In the genomic region with DNA sequence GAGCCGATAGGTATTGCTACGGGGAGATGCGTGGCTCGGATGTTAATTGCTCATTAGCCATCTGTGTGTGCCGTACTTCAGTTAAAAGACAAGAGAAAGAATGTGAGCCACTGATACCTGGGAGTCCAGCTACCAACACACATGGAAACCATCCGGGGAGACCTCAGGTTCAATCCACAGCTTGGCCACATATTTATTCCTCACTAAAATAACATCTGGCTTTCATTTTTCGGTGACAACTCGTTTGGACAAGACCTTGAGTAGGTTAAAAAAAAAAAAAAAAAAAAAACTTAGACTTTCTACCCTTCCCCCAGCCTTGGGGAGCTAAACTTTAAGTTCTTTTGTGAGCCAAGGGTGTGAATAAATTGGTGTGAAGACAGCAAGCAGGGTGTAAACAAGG, we compare ENCODE assay signal across 2 cellular contexts.
TF ChIP-seq lines count a peak whose summit lies in the region.

No MANE protein-coding gene starts in this region.

TF ChIP-seq in SK-N-SH, 30 proteins besides CTCF, POLR2A, EP300 and RAD21 (continued from another document):
- TF ChIP-seq, protein P1, sequence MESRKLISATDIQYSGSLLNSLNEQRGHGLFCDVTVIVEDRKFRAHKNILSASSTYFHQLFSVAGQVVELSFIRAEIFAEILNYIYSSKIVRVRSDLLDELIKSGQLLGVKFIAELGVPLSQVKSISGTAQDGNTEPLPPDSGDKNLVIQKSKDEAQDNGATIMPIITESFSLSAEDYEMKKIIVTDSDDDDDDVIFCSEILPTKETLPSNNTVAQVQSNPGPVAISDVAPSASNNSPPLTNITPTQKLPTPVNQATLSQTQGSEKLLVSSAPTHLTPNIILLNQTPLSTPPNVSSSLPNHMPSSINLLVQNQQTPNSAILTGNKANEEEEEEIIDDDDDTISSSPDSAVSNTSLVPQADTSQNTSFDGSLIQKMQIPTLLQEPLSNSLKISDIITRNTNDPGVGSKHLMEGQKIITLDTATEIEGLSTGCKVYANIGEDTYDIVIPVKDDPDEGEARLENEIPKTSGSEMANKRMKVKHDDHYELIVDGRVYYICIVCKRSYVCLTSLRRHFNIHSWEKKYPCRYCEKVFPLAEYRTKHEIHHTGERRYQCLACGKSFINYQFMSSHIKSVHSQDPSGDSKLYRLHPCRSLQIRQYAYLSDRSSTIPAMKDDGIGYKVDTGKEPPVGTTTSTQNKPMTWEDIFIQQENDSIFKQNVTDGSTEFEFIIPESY (IDR thresholded peaks at IDR 0.05; ENCODE audit: borderline replicate concordance, low read depth) = no peak
TF ChIP-seq in SK-N-SH: peak in this region for 1.

TF ChIP-seq in SK-N-SH treated with all-trans-retinoic acid at 6 μM for 48 hours, 23 proteins besides CTCF, POLR2A, EP300 and RAD21:
- TF ChIP-seq, protein P2, sequence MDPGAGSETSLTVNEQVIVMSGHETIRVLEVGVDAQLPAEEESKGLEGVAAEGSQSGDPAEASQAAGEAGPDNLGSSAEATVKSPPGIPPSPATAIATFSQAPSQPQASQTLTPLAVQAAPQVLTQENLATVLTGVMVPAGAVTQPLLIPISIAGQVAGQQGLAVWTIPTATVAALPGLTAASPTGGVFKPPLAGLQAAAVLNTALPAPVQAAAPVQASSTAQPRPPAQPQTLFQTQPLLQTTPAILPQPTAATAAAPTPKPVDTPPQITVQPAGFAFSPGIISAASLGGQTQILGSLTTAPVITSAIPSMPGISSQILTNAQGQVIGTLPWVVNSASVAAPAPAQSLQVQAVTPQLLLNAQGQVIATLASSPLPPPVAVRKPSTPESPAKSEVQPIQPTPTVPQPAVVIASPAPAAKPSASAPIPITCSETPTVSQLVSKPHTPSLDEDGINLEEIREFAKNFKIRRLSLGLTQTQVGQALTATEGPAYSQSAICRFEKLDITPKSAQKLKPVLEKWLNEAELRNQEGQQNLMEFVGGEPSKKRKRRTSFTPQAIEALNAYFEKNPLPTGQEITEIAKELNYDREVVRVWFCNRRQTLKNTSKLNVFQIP (CRISPR knock-in tag; IDR thresholded peaks at IDR 0.05; ENCODE audit: borderline replicate concordance, low read depth) = no peak
- TF ChIP-seq ZFP30 (CRISPR knock-in tag; IDR thresholded peaks at IDR 0.05) (no peak), ZNF70 (CRISPR knock-in tag; IDR thresholded peaks at IDR 0.05) (no peak), TCF4 (CRISPR knock-in tag; IDR thresholded peaks at IDR 0.05; ENCODE audit: borderline replicate concordance) (no peak), PPARA (CRISPR knock-in tag; IDR thresholded peaks at IDR 0.05; ENCODE audit: borderline replicate concordance) (no peak), RARB (CRISPR knock-in tag; IDR thresholded peaks at IDR 0.05) (no peak), ESRRG (CRISPR knock-in tag; IDR thresholded peaks at IDR 0.05) (no peak), ZFP3 (CRISPR knock-in tag; IDR thresholded peaks at IDR 0.05) (no peak), ISL1 (CRISPR knock-in tag; IDR thresholded peaks at IDR 0.05) (no peak), ZNF565 (CRISPR knock-in tag; conservative IDR thresholded peaks at IDR 0.05; ENCODE audit: low read depth) (no peak), SNAI2 (CRISPR knock-in tag; IDR thresholded peaks at IDR 0.05) (no peak)
- TF ChIP-seq, protein P3, sequence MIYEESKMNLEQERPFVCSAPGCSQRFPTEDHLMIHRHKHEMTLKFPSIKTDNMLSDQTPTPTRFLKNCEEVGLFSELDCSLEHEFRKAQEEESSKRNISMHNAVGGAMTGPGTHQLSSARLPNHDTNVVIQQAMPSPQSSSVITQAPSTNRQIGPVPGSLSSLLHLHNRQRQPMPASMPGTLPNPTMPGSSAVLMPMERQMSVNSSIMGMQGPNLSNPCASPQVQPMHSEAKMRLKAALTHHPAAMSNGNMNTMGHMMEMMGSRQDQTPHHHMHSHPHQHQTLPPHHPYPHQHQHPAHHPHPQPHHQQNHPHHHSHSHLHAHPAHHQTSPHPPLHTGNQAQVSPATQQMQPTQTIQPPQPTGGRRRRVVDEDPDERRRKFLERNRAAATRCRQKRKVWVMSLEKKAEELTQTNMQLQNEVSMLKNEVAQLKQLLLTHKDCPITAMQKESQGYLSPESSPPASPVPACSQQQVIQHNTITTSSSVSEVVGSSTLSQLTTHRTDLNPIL (CRISPR knock-in tag; IDR thresholded peaks at IDR 0.05; ENCODE audit: low read depth) = no peak
- TF ChIP-seq, protein P4, sequence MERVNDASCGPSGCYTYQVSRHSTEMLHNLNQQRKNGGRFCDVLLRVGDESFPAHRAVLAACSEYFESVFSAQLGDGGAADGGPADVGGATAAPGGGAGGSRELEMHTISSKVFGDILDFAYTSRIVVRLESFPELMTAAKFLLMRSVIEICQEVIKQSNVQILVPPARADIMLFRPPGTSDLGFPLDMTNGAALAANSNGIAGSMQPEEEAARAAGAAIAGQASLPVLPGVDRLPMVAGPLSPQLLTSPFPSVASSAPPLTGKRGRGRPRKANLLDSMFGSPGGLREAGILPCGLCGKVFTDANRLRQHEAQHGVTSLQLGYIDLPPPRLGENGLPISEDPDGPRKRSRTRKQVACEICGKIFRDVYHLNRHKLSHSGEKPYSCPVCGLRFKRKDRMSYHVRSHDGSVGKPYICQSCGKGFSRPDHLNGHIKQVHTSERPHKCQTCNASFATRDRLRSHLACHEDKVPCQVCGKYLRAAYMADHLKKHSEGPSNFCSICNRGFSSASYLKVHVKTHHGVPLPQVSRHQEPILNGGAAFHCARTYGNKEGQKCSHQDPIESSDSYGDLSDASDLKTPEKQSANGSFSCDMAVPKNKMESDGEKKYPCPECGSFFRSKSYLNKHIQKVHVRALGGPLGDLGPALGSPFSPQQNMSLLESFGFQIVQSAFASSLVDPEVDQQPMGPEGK (CRISPR knock-in tag; IDR thresholded peaks at IDR 0.05; ENCODE audit: borderline replicate concordance) = no peak
- TF ChIP-seq, protein P5, sequence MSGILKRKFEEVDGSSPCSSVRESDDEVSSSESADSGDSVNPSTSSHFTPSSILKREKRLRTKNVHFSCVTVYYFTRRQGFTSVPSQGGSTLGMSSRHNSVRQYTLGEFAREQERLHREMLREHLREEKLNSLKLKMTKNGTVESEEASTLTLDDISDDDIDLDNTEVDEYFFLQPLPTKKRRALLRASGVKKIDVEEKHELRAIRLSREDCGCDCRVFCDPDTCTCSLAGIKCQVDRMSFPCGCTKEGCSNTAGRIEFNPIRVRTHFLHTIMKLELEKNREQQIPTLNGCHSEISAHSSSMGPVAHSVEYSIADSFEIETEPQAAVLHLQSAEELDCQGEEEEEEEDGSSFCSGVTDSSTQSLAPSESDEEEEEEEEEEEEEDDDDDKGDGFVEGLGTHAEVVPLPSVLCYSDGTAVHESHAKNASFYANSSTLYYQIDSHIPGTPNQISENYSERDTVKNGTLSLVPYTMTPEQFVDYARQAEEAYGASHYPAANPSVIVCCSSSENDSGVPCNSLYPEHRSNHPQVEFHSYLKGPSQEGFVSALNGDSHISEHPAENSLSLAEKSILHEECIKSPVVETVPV (CRISPR knock-in tag; IDR thresholded peaks at IDR 0.05) = no peak
- TF ChIP-seq, protein P6, sequence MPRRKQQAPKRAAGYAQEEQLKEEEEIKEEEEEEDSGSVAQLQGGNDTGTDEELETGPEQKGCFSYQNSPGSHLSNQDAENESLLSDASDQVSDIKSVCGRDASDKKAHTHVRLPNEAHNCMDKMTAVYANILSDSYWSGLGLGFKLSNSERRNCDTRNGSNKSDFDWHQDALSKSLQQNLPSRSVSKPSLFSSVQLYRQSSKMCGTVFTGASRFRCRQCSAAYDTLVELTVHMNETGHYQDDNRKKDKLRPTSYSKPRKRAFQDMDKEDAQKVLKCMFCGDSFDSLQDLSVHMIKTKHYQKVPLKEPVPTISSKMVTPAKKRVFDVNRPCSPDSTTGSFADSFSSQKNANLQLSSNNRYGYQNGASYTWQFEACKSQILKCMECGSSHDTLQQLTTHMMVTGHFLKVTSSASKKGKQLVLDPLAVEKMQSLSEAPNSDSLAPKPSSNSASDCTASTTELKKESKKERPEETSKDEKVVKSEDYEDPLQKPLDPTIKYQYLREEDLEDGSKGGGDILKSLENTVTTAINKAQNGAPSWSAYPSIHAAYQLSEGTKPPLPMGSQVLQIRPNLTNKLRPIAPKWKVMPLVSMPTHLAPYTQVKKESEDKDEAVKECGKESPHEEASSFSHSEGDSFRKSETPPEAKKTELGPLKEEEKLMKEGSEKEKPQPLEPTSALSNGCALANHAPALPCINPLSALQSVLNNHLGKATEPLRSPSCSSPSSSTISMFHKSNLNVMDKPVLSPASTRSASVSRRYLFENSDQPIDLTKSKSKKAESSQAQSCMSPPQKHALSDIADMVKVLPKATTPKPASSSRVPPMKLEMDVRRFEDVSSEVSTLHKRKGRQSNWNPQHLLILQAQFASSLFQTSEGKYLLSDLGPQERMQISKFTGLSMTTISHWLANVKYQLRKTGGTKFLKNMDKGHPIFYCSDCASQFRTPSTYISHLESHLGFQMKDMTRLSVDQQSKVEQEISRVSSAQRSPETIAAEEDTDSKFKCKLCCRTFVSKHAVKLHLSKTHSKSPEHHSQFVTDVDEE (CRISPR knock-in tag; IDR thresholded peaks at IDR 0.05) = no peak
